Comparison of ENCODE assay signal across 15 cellular contexts in genomic region chr11:120554771-120555432, GRCh38. TPM values are rescaled to one million over a fixed set of nuclear protein-coding genes. Genes with fewer than 3 reads are reported as not detected.
DNase-seq lines count a peak whose midpoint lies in the region; ATAC-seq, FAIRE-seq and TF ChIP-seq lines count a peak whose summit lies in the region.
"Had no signal": no experiment of that assay in that cellular context is flagged by ENCODE, and none has a peak within 500 bp of the region (broad histone marks: within the 10 kb centered on the region; RNA-seq: fewer than 3 reads in every experiment).

No MANE protein-coding gene starts in this region.

- SMC1A ChIA-PET in GM12878 (lab: Charles Lee; ENCODE audit: uncharacterized antibody, unreplicated experiment) = interaction anchor here (1.0 kb wide), 1 partner anchor 59 kb away, joined by 3 read pairs; no protein-coding TSS in a partner anchor

- H3K4me1 ChIP-seq in BE2C (peaks cover 19% of the 10 kb centered on the region), HEK293 (ENCODE audit: control insufficient read depth, insufficient read depth, low read length) (no peaks in the 10 kb centered on the region), GM12878 (ENCODE audit: control insufficient read depth, insufficient read depth, low read length) (peaks cover 6% of the 10 kb centered on the region; the same call in 1 of the 2 replicates), right lobe of liver (no peaks in the 10 kb centered on the region), gastrocnemius medialis (no peaks in the 10 kb centered on the region)
- H3K4me1 ChIP-seq: prostate gland had no signal

- no peak for TF ChIP-seq POLR2A in GM12878 (IDR thresholded peaks at IDR 0.05; ENCODE audit: low read depth, low read length)
- no peak for TF ChIP-seq POLR2A in right lobe of liver (IDR thresholded peaks at IDR 0.05)
- TF ChIP-seq POLR2A in gastrocnemius medialis (IDR thresholded peaks at IDR 0.05) = no peak

- 72% methylated on average over 14 of the region's 14 CpGs for WGBS in GM12878 (ENCODE audit: insufficient coverage, insufficient replicate concordance, low lambda C conversion rate, missing lambda C conversion rate)
- no CpG with 5 or more reads among the region's 14 CpGs for WGBS in right lobe of liver (ENCODE audit: insufficient coverage, low coverage, low lambda C conversion rate, missing lambda C conversion rate)

- RAD21 ChIA-PET in GM12878 (lab: Charles Lee; ENCODE audit: unreplicated experiment) = interaction anchor here (0.7 to 0.9 kb wide), 2 partner anchors 51 to 59 kb away, joined by 3 to 4 read pairs; no protein-coding TSS in a partner anchor

- peak; percentile 63 for ATAC-seq in GM12878
- peak; percentile 28 to 64 (median 58) for ATAC-seq in right lobe of liver
- no peak for ATAC-seq in gastrocnemius medialis
- ATAC-seq in HG02840 (IDR thresholded peaks at IDR 0.05; ENCODE audit: low FRiP score, unreplicated experiment) = no peak
- ATAC-seq: activated CD4-positive, CD25-positive, alpha-beta regulatory T cell treated with anti-CD3 and anti-CD28 coated beads, Interleukin-2, amount 50 U/mL, for 24 hours had no signal

- H3K9ac ChIP-seq in GM12878 (ENCODE audit: control insufficient read depth, insufficient read depth, low read length) = no peak overlapping the region

- BruUV-seq in GM12878 (replicated peaks; lab: Mats Ljungman, UMichigan) = no TSS peak

- H3K27me3 ChIP-seq in BE2C (no peaks in the 10 kb centered on the region), GM12878 (replicated peaks in 1 of 2; ENCODE audit: control insufficient read depth in 2 of 2, insufficient read depth in 2 of 2, low read length in 1 of 2) (no peaks in the 10 kb centered on the region), right lobe of liver (no peaks in the 10 kb centered on the region), gastrocnemius medialis (no peaks in the 10 kb centered on the region)

- H3K36me3 ChIP-seq in BE2C (no peaks in the 10 kb centered on the region), HEK293 (ENCODE audit: control insufficient read depth in 2 of 2, insufficient read depth in 1 of 2, low read length in 2 of 2) (no peaks in the 10 kb centered on the region), GM12878 (ENCODE audit: control insufficient read depth in 2 of 2, insufficient read depth in 2 of 2, low read length in 1 of 2) (no peaks in the 10 kb centered on the region), right lobe of liver (no peaks in the 10 kb centered on the region), gastrocnemius medialis (no peaks in the 10 kb centered on the region)
- H3K36me3 ChIP-seq: prostate gland had no signal

- intact Hi-C loops in GM12878 (cut with micrococcal nuclease; ENCODE audit: unreplicated experiment) = no loop called here
- intact Hi-C loops in right lobe of liver (cut with DNase I) = loop anchor here in 1 of 2 donors (10.0 kb wide), 1 partner anchor 50 kb away; no protein-coding TSS in a partner anchor
- intact Hi-C loops in gastrocnemius medialis (cut with DNase I; ENCODE audit: low total_unique reads) = no loop called here

- H3K27ac ChIP-seq in HEK293 (ENCODE audit: extremely low read depth, low read depth, low read length) (no peak overlapping the region), GM12878 (ENCODE audit: control insufficient read depth, insufficient read depth) (no peak overlapping the region), right lobe of liver (no peak overlapping the region), gastrocnemius medialis (no peak overlapping the region)
- H3K27ac ChIP-seq: prostate gland had no signal

- no peak overlapping the region; the same call in 1 of the 2 replicates for H2AFZ ChIP-seq in GM12878 (ENCODE audit: control insufficient read depth, low read depth, low read length)

- POLR2A ChIA-PET in HEK293 (lab: Yijun Ruan, JAX) = no interaction called here
- POLR2A ChIA-PET in GM12878 (lab: Charles Lee) = no interaction called here

- no peak for TF ChIP-seq CTCF in BE2C (IDR thresholded peaks at IDR 0.05; ENCODE audit: low read depth, low read length)
- TF ChIP-seq CTCF in HEK293 (tag by site-specific recombination; IDR thresholded peaks at IDR 0.05) = no peak
- no peak for TF ChIP-seq CTCF in GM12878 (IDR thresholded peaks at IDR 0.05 in 2 of 3, conservative IDR thresholded peaks at IDR 0.05 in 1 of 3; ENCODE audit: control insufficient read depth in 2 of 3, extremely low read depth in 1 of 3, insufficient read depth in 1 of 3, low read depth in 3 of 3, low read length in 3 of 3)
- TF ChIP-seq CTCF in right lobe of liver (IDR thresholded peaks at IDR 0.05) = no peak
- TF ChIP-seq CTCF in gastrocnemius medialis (IDR thresholded peaks at IDR 0.05 in 4 of 5, conservative IDR thresholded peaks at IDR 0.05 in 1 of 5) = no peak

- H3K4me2 ChIP-seq in GM12878 (ENCODE audit: control insufficient read depth, insufficient read depth) = no peak overlapping the region

- in situ Hi-C loops in GM12878 (cut with MboI) = no loop called here
- in situ Hi-C loops in gastrocnemius medialis (cut with MboI; ENCODE audit: low sequenced_read_pairs in 4 of 4) = no loop called here

- CTCF ChIA-PET in HEK293 (lab: Yijun Ruan, JAX) = no interaction called here
- CTCF ChIA-PET in GM12878 (lab: Yijun Ruan, JAX) = interaction anchor here (0.7 to 1.9 kb wide), 6 partner anchors 58 to 609 kb away, joined by 3 to 6 read pairs (median 3); no protein-coding TSS in a partner anchor

- peak; percentile 54 for DNase-seq in BE2C
- no peak for DNase-seq in GM12878 (ENCODE audit: low read depth, low spot score)
- DNase-seq in right lobe of liver = no peak
- no peak for DNase-seq in NCI-H1105 (lab: John Stamatoyannopoulos, UW)
- no peak for DNase-seq in gastrocnemius medialis
- no peak for DNase-seq in activated T-cell treated with anti-CD3 and anti-CD28 coated beads, Interleukin-2, amount 50 U/mL, for 48 hours
- DNase-seq: activated gamma-delta T cell treated with Interleukin-2 at 50 U/mL for 16 hours, HCEC 1CT, NCI-H446 treated with DMSO at 0.1 percent for 48 hours had no signal

- no peak for TF ChIP-seq EP300 in GM12878 (IDR thresholded peaks at IDR 0.05; ENCODE audit: borderline replicate concordance in 1 of 2, control insufficient read depth in 1 of 2, low read depth in 2 of 2, low read length in 2 of 2)

- no peaks in the 10 kb centered on the region for H3K79me2 ChIP-seq in GM12878 (ENCODE audit: control insufficient read depth, insufficient read depth, low read length)

- no peak for TF ChIP-seq RAD21 in GM12878 (IDR thresholded peaks at IDR 0.05; ENCODE audit: insufficient read depth, low read depth, low read length)

- FAIRE-seq in GM12878 (lab: Jason Lieb, UNC) = peak; percentile 47

- no peaks in the 10 kb centered on the region for H4K20me1 ChIP-seq in GM12878 (ENCODE audit: control insufficient read depth, insufficient read depth)

- H3K4me3 ChIP-seq in BE2C (ENCODE audit: low read depth, low read length) (no peak overlapping the region), HEK293 (ENCODE audit: low read depth, low read length) (no peak overlapping the region), GM12878 (no peak overlapping the region), right lobe of liver (no peak overlapping the region), gastrocnemius medialis (no peak overlapping the region)
- H3K4me3 ChIP-seq: lung, prostate gland had no signal

- no peaks in the 10 kb centered on the region for H3K9me3 ChIP-seq in BE2C
- H3K9me3 ChIP-seq in HEK293 (ENCODE audit: control insufficient read depth, insufficient read depth, low read depth, low read length) = no peaks in the 10 kb centered on the region
- no peaks in the 10 kb centered on the region for H3K9me3 ChIP-seq in GM12878 (replicated peaks; ENCODE audit: control insufficient read depth, insufficient read depth, low read length)
- H3K9me3 ChIP-seq in right lobe of liver = no peaks in the 10 kb centered on the region
- no peaks in the 10 kb centered on the region for H3K9me3 ChIP-seq in gastrocnemius medialis
- H3K9me3 ChIP-seq: prostate gland had no signal

TF ChIP-seq in HEK293, 187 proteins besides CTCF, POLR2A, EP300 and RAD21 (continues in another document):
- TF ChIP-seq GLI4 (tag by site-specific recombination; IDR thresholded peaks at IDR 0.05) = no peak
- TF ChIP-seq ZNF585B (tag by site-specific recombination; IDR thresholded peaks at IDR 0.05) = no peak
- no peak for TF ChIP-seq ZNF623 (tag by site-specific recombination; IDR thresholded peaks at IDR 0.05)
- TF ChIP-seq ZFHX2 (tag by site-specific recombination; conservative IDR thresholded peaks at IDR 0.05) = peak; percentile 63

TF ChIP-seq in GM12878, 131 proteins besides CTCF, POLR2A, EP300 and RAD21 (continues in another document):
- peak; percentile 3; the same call in 1 of the 2 replicates for TF ChIP-seq SPI1 (IDR thresholded peaks at IDR 0.05; ENCODE audit: borderline replicate concordance, insufficient read depth, low read depth, low read length)

RNA-seq across cellular contexts. Expression of gene GRIK4, which starts 43.4 kb away (rescaled TPM):
- polyA plus RNA-seq in BE2C (2012; ENCODE audit: insufficient read depth, insufficient read length, low read depth) = 0.34 TPM
- total RNA-seq in GM12878 (2013; cell fraction: nucleolus; rRNA removed) = 3.7 and 5.4 TPM in 2 replicates
- total RNA-seq in GM12878 (2014; rRNA removed) (0.44 and 0.85 TPM in 2 replicates), GM12878 (2014; rRNA removed; fragmentation: Illumina TruSeq; extraction: Trizol) (0.63 and 0.83 TPM in 2 replicates), GM12878 (2021) (1.0 and 1.3 TPM in 2 replicates), right lobe of liver (under 1 TPM in 2 of 6 experiments, not detected in 4; 0.07 to 0.11 TPM), gastrocnemius medialis (under 1 TPM in 1 of 4 donors, not detected in 3; 0.42 TPM)
- polyA plus RNA-seq in GM12878 (2011; ENCODE audit: low read depth) = 0.22 TPM
- polyA plus RNA-seq in GM12878 (2011; rRNA removed) (1.6 and 3.6 TPM in 2 replicates), GM12878 (2014; fragmentation: Illumina TruSeq; extraction: Trizol) (0.48 and 0.88 TPM in 2 replicates), GM12878 (2014; fragmentation: Nextera tagmentation; extraction: Ambion mirVana) (under 1 TPM; 0.33 to 0.45 TPM), GM12878 (2014; rRNA removed) (0.77 and 0.78 TPM in 2 replicates), GM12878 (2016; fragmentation: Nextera tagmentation; extraction: Ambion mirVana) (under 1 TPM; 0.55 to 0.66 TPM)
- 4.0 and 4.3 TPM in 2 replicates for polyA plus RNA-seq in GM12878 (2011; cell fraction: cytosol; rRNA removed)
- 9.6 and 11.7 TPM in 2 replicates for polyA plus RNA-seq in GM12878 (2011; cell fraction: nucleus; rRNA removed)
- 0.41 and 0.51 TPM in 2 replicates for polyA plus RNA-seq in GM12878 (2012)
- polyA minus RNA-seq in GM12878 (2011; rRNA and poly(A)+ RNA removed) = 5.3 and 7.7 TPM in 2 replicates
- 1.5 and 1.9 TPM in 2 replicates for polyA minus RNA-seq in GM12878 (2011; cell fraction: cytosol; rRNA and poly(A)+ RNA removed)
- polyA minus RNA-seq in GM12878 (2011; cell fraction: nucleus; rRNA and poly(A)+ RNA removed) = 9.7 and 17.1 TPM in 2 replicates
- total RNA-seq: SK-MEL-5 had no signal

Comparison
In these comparisons a context has a peak if more than half of its experiments do, and no peak if none do; other contexts are left out.
1. ATAC-seq: peak in GM12878 (single experiment) and right lobe of liver (4 of 4); none in gastrocnemius medialis (0 of 2) and HG02840 (single experiment).